Comparison of ENCODE assay signal across 14 cellular contexts in genomic region chr16:47019563-47019962, GRCh38. TPM values are rescaled to one million over a fixed set of nuclear protein-coding genes. Genes with fewer than 3 reads are reported as not detected.
DNase-seq lines count a peak whose midpoint lies in the region; TF ChIP-seq lines count a peak whose summit lies in the region.
"Had no signal": no experiment of that assay in that cellular context is flagged by ENCODE, and none has a peak within 500 bp of the region (broad histone marks: within the 10 kb centered on the region; RNA-seq: fewer than 3 reads in every experiment).

No MANE protein-coding gene starts in this region.

- peak in 4 of 6 experiments; percentile 16 to 38 (median 32) for TF ChIP-seq CTCF in adrenal gland (IDR thresholded peaks at IDR 0.05)

- H3K9me3 ChIP-seq in BLaER1 treated with 17β-estradiol and CSF1 and Interleukin-3, amounts not matched to agents 10 nM and 100 nM (replicated peaks in 1 of 11) = peaks cover 0 to 11% (median 0%) of the 10 kb centered on the region in 11 experiments; a peak in 7 of 22 replicates
- no peaks in the 10 kb centered on the region for H3K9me3 ChIP-seq in adrenal gland (replicated peaks in 1 of 3)
- H3K9me3 ChIP-seq: upper lobe of left lung had no signal

- no peaks in the 10 kb centered on the region for H3K27me3 ChIP-seq in BLaER1 treated with 17β-estradiol and CSF1 and Interleukin-3, amounts not matched to agents 10 nM and 100 nM
- H3K27me3 ChIP-seq in adrenal gland = no peaks in the 10 kb centered on the region
- H3K27me3 ChIP-seq: upper lobe of left lung had no signal

- no peaks in the 10 kb centered on the region for H3K36me3 Mint-ChIP-seq in activated CD4-positive, alpha-beta T cell treated with anti-CD3 and anti-CD28 coated beads, Interleukin-2, amount 10 ng/mL, durations not matched to agents 7 days and 5 days (ENCODE audit: low read depth)

- CTCF ChIA-PET in activated CD4-positive, alpha-beta T cell treated with anti-CD3 and anti-CD28 coated beads, Interleukin-2, amount 10 ng/mL, durations not matched to agents 7 days and 5 days (lab: Charles Lee) = interaction anchor here (0.7 to 1.7 kb wide), 3 partner anchors 9 to 44 kb away, joined by 3 to 4 read pairs (median 4); no protein-coding TSS in a partner anchor

- H3K4me3 ChIP-seq in BLaER1 treated with 17β-estradiol and CSF1 and Interleukin-3, amounts not matched to agents 10 nM and 100 nM = no peak overlapping the region
- no peak overlapping the region for H3K4me3 ChIP-seq in adrenal gland
- H3K4me3 ChIP-seq: upper lobe of left lung had no signal

- intact Hi-C loops in adrenal gland (cut with DNase I) = loop anchor here in 1 of 2 donors (5.0 kb wide), 1 partner anchor 67 kb away; no protein-coding TSS in a partner anchor

- H3K4me3 Mint-ChIP-seq in activated CD4-positive, alpha-beta T cell treated with anti-CD3 and anti-CD28 coated beads, Interleukin-2, amount 10 ng/mL, durations not matched to agents 7 days and 5 days = no peak overlapping the region
- H3K4me3 Mint-ChIP-seq: dendritic cell treated with granulocyte-macrophage colony-stimulating factor and Interleukin-4, amounts not matched to agents 40 ng/mL and 50 ng/mL, for 4 days had no signal

- H3K9ac ChIP-seq in BLaER1 treated with 17β-estradiol and CSF1 and Interleukin-3, amounts not matched to agents 10 nM and 100 nM = no peak overlapping the region

- H3K27ac ChIP-seq in BLaER1 treated with 17β-estradiol and CSF1 and Interleukin-3, amounts not matched to agents 10 nM and 100 nM = peak overlapping the region in 6 of 11 experiments; percentile 92 to 96 (median 94); a peak in 8 of 22 replicates
- H3K27ac ChIP-seq in adrenal gland = no peak overlapping the region
- H3K27ac ChIP-seq: upper lobe of left lung had no signal

- TF ChIP-seq POLR2A in adrenal gland (IDR thresholded peaks at IDR 0.05) = no peak

- H3K9me3 Mint-ChIP-seq in activated CD4-positive, alpha-beta T cell treated with anti-CD3 and anti-CD28 coated beads, Interleukin-2, amount 10 ng/mL, durations not matched to agents 7 days and 5 days = no peaks in the 10 kb centered on the region
- H3K9me3 Mint-ChIP-seq: dendritic cell treated with granulocyte-macrophage colony-stimulating factor and Interleukin-4, amounts not matched to agents 40 ng/mL and 50 ng/mL, for 4 days had no signal

- H4K20me1 ChIP-seq in BLaER1 treated with 17β-estradiol and CSF1 and Interleukin-3, amounts not matched to agents 10 nM and 100 nM = no peaks in the 10 kb centered on the region

- peaks cover 22% of the 10 kb centered on the region for H3K4me1 Mint-ChIP-seq in activated CD4-positive, alpha-beta T cell treated with anti-CD3 and anti-CD28 coated beads, Interleukin-2, amount 10 ng/mL, durations not matched to agents 7 days and 5 days

- DNase-seq in Kasumi-1 (lab: John Stamatoyannopoulos, UW) (peak; percentile 80 to 82), adrenal gland (no peak), kidney glomerular epithelial cell (lab: John Stamatoyannopoulos, UW) (peak; percentile 0), CD1c-positive myeloid dendritic cell (ENCODE audit: extremely low spot score) (no peak), NCI-H187 treated with DMSO at 0.1 percent for 48 hours (lab: John Stamatoyannopoulos, UW) (no peak)
- no peak for DNase-seq in activated CD4-positive, alpha-beta T cell treated with anti-CD3 and anti-CD28 coated beads, Interleukin-2, amount 10 ng/mL, durations not matched to agents 7 days and 5 days
- DNase-seq in stimulated activated CD4-positive, alpha-beta T cell treated with anti-CD3 and anti-CD28 coated beads, Interleukin-4, amount 100 ng/mL, for 24 hours = no peak
- DNase-seq: activated CD4-positive, alpha-beta T cell treated with anti-CD3 and anti-CD28 coated beads for 48 hours; EL; NCI-H2171; SHP77 treated with DMSO at 0.1 percent for 48 hours; upper lobe of left lung had no signal

- no peaks in the 10 kb centered on the region for H3K36me3 ChIP-seq in BLaER1 treated with 17β-estradiol and CSF1 and Interleukin-3, amounts not matched to agents 10 nM and 100 nM
- no peaks in the 10 kb centered on the region for H3K36me3 ChIP-seq in adrenal gland (replicated peaks in 1 of 2)
- H3K36me3 ChIP-seq: upper lobe of left lung had no signal

- H3K27me3 Mint-ChIP-seq in activated CD4-positive, alpha-beta T cell treated with anti-CD3 and anti-CD28 coated beads, Interleukin-2, amount 10 ng/mL, durations not matched to agents 7 days and 5 days = no peaks in the 10 kb centered on the region
- H3K27me3 Mint-ChIP-seq: dendritic cell treated with granulocyte-macrophage colony-stimulating factor and Interleukin-4, amounts not matched to agents 40 ng/mL and 50 ng/mL, for 4 days had no signal

- POLR2A ChIA-PET in activated CD4-positive, alpha-beta T cell treated with anti-CD3 and anti-CD28 coated beads, Interleukin-2, amount 10 ng/mL, durations not matched to agents 7 days and 5 days (lab: Charles Lee) = no interaction called here

- WGBS in adrenal gland, 4 donors = 36 to 58% (median 53%) methylated on average over 2 of the region's 2 CpGs

- H3K27ac Mint-ChIP-seq in activated CD4-positive, alpha-beta T cell treated with anti-CD3 and anti-CD28 coated beads, Interleukin-2, amount 10 ng/mL, durations not matched to agents 7 days and 5 days = no peak overlapping the region
- H3K27ac Mint-ChIP-seq: dendritic cell treated with granulocyte-macrophage colony-stimulating factor and Interleukin-4, amounts not matched to agents 40 ng/mL and 50 ng/mL, for 4 days had no signal

- peaks cover 32 to 47% (median 42%) of the 10 kb centered on the region in 10 experiments for H3K4me1 ChIP-seq in BLaER1 treated with 17β-estradiol and CSF1 and Interleukin-3, amounts not matched to agents 10 nM and 100 nM
- no peaks in the 10 kb centered on the region for H3K4me1 ChIP-seq in adrenal gland (replicated peaks in 1 of 2)
- H3K4me1 ChIP-seq: upper lobe of left lung had no signal

- peak overlapping the region in 2 of 11 experiments; percentile 78 to 82; a peak in 2 of 22 replicates for H3K4me2 ChIP-seq in BLaER1 treated with 17β-estradiol and CSF1 and Interleukin-3, amounts not matched to agents 10 nM and 100 nM

RNA-seq across cellular contexts. Expression of gene DNAJA2, which starts 46.1 kb away (rescaled TPM):
- total RNA-seq in adrenal gland = 10 to 100 TPM; 48.6 to 80.1 (median 71.4) TPM
- 10 to 100 TPM; 34.7 to 81.6 (median 35.7) TPM for polyA plus RNA-seq in adrenal gland
- 10 to 100 TPM; 52.8 to 54.5 TPM for total RNA-seq in activated CD4-positive, alpha-beta T cell treated with anti-CD3 and anti-CD28 coated beads, Interleukin-2, amount 10 ng/mL, durations not matched to agents 7 days and 5 days

Comparison
In these comparisons a context has a peak if more than half of its experiments do, and no peak if none do; other contexts are left out.
1. H3K27ac ChIP-seq: peak in BLaER1 treated with 17β-estradiol and CSF1 and Interleukin-3, amounts not matched to agents 10 nM and 100 nM (6 of 11); none in adrenal gland (0 of 5).
2. DNase-seq: peak in Kasumi-1 (2 of 2) and kidney glomerular epithelial cell (single experiment); none in adrenal gland (0 of 7), CD1c-positive myeloid dendritic cell (single experiment), activated CD4-positive, alpha-beta T cell treated with anti-CD3 and anti-CD28 coated beads, Interleukin-2, amount 10 ng/mL, durations not matched to agents 7 days and 5 days (single experiment), stimulated activated CD4-positive, alpha-beta T cell treated with anti-CD3 and anti-CD28 coated beads, Interleukin-4, amount 100 ng/mL, for 24 hours (single experiment) and NCI-H187 treated with DMSO at 0.1 percent for 48 hours (single experiment).